8 cellular contexts compared by ENCODE assay signal in the genomic region with DNA sequence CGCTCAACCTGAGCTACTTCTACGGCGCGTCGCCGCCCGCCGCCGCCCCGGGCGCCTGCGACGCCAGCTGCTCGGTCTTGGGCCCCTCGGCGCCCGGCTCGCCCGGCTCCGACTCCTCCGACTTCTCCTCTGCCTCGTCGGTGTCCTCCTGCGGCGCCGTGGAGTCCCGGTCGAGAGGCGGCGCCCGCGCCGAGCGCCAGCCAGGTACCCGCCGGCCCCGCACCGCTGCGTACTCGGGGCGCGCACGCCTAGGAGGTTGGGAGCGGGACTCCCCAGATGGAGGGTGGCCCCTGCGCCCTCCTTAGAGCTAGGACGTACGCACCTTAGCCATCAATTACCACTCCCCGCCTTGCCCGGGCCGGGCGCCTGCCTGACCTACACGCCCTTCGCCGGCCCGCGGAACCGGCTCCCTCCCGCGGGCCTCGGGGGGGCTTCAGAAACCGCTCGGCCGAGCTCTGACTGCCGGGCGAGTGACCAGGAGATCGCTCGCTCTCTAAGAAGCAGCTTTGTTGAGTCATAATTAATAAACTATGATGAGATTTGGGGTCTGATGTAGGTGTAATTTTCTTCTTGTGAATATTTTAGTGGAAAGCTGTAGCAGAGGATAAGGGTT. TPM values are rescaled to one million over a fixed set of nuclear protein-coding genes. Genes with fewer than 3 reads are reported as not detected.
A peak's percentile ranks its signal among the peaks of the same experiment; 100 is the strongest.
DNase-seq lines count a peak whose midpoint lies in the region; ATAC-seq and TF ChIP-seq lines count a peak whose summit lies in the region.

No MANE protein-coding gene starts in this region.

- H2AFZ ChIP-seq in osteoblast (ENCODE audit: low read length): no peak overlapping the region

- H3K27ac Mint-ChIP-seq in type B pancreatic cell: peak overlapping the region; percentile 96

- H3K4me3 ChIP-seq in fibroblast of pulmonary artery (replicated peaks; ENCODE audit: low read depth, low read length): peak overlapping the region; percentile 85
- peak overlapping the region; percentile 83 for H3K4me3 ChIP-seq in osteoblast (ENCODE audit: insufficient read depth, low read length)

- peak overlapping the region; percentile 83 for H3K27ac ChIP-seq in osteoblast (ENCODE audit: low read depth, low read length)

- H3K36me3 Mint-ChIP-seq in type B pancreatic cell: peaks cover 41% of the 10 kb centered on the region

- H3K27me3 Mint-ChIP-seq in type B pancreatic cell: no peaks in the 10 kb centered on the region

- H3K4me2 ChIP-seq in osteoblast (ENCODE audit: insufficient read depth, low read length): peak overlapping the region; percentile 81

- peaks cover 39% of the 10 kb centered on the region for H3K36me3 ChIP-seq in osteoblast (ENCODE audit: insufficient read depth, low read length)

- peaks cover 47% of the 10 kb centered on the region for H3K79me2 ChIP-seq in osteoblast (ENCODE audit: insufficient read depth, low read length)

- peak; percentile 13 for ATAC-seq in HG02610 (IDR thresholded peaks at IDR 0.05; ENCODE audit: unreplicated experiment)

- no peaks in the 10 kb centered on the region for H3K9me3 ChIP-seq in osteoblast (ENCODE audit: low read depth, low read length)

- H3K27me3 ChIP-seq in osteoblast (ENCODE audit: insufficient read depth, low read length): no peaks in the 10 kb centered on the region

- H4K20me1 ChIP-seq in osteoblast (ENCODE audit: insufficient read depth, low read length): peaks cover 38% of the 10 kb centered on the region

- no peak for TF ChIP-seq CTCF in fibroblast of pulmonary artery (IDR thresholded peaks at IDR 0.05; ENCODE audit: low read length, missing control alignments)
- TF ChIP-seq CTCF in osteoblast (IDR thresholded peaks at IDR 0.05; ENCODE audit: extremely low read depth, low read depth, low read length): no peak
- peak; percentile 26 for TF ChIP-seq CTCF in type B pancreatic cell (conservative IDR thresholded peaks at IDR 0.05)

- H3K4me3 Mint-ChIP-seq in type B pancreatic cell: peak overlapping the region; percentile 95

- H3K9me3 Mint-ChIP-seq in type B pancreatic cell: no peaks in the 10 kb centered on the region

- H3K4me1 Mint-ChIP-seq in type B pancreatic cell (ENCODE audit: unreplicated experiment): peaks cover 29% of the 10 kb centered on the region

- H3K4me1 ChIP-seq in osteoblast (ENCODE audit: insufficient read depth, low read length): peaks cover 20% of the 10 kb centered on the region

- DNase-seq in NCI-H146 (lab: John Stamatoyannopoulos, UW) (peak; percentile 62), NCI-H146 treated with DMSO at 0.1 percent for 48 hours (lab: John Stamatoyannopoulos, UW; ENCODE audit: unreplicated experiment) (no peak), NCI-H748 (lab: John Stamatoyannopoulos, UW; ENCODE audit: unreplicated experiment) (peak; percentile 69), fibroblast of pulmonary artery (ENCODE audit: low read depth) (no peak), osteoblast (ENCODE audit: insufficient read length, low spot score, missing footprints) (peak; percentile 85), type B pancreatic cell (ENCODE audit: extremely low spot score, unreplicated experiment) (peak; percentile 75)
- DNase-seq in activated T-cell treated with anti-CD3 and anti-CD28 coated beads, Interleukin-2, amount 50 U/mL, for 48 hours: peak; percentile 72 to 76

RNA-seq across cellular contexts. Expression of a gene that starts 0.5 kb away (rescaled TPM):
- total RNA-seq in osteoblast: 51.9 and 55.0 TPM in 2 replicates
- total RNA-seq in type B pancreatic cell (ENCODE audit: low replicate concordance): 54.1 and 87.6 TPM in 2 replicates

Comparison
In these comparisons a context has a peak if more than half of its experiments do, and no peak if none do; other contexts are left out.
1. DNase-seq: peak in NCI-H146 (single experiment), NCI-H748 (single experiment), activated T-cell treated with anti-CD3 and anti-CD28 coated beads, Interleukin-2, amount 50 U/mL, for 48 hours (2 of 2), osteoblast (single experiment) and type B pancreatic cell (single experiment); none in NCI-H146 treated with DMSO at 0.1 percent for 48 hours (single experiment) and fibroblast of pulmonary artery (single experiment).